16 cellular contexts compared by ENCODE assay signal in the genomic region with DNA sequence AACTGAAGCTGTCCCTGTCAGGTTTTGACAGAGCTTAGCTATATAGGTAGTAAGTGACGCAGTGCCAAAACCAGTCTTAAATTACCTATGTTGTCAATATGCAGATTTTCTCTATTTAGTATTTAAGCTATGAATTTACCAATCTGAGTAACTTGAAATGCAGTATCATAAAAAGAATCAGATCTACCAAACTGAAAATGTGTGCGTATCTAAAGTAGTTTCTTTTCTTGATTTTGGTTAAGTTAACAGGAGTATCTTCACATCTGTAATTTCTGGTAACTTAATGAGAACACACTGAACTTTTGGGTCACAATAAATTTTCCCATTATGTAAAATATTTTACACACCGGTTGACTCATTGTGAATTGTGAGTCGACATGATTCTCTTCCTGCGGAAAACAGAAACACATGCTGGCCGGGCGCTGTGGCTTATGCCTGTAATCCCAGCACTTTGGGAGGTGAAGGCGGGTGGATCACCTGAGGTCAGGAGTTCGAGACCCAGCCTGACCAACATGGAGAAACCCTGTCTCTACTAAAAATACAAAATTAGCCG. TPM values are rescaled to one million over a fixed set of nuclear protein-coding genes. Genes with fewer than 3 reads are reported as not detected.
DNase-seq lines count a peak whose midpoint lies in the region; ATAC-seq lines count a peak whose summit lies in the region.
"Had no signal": no experiment of that assay in that cellular context is flagged by ENCODE, and none has a peak within 500 bp of the region (broad histone marks: within the 10 kb centered on the region; RNA-seq: fewer than 3 reads in every experiment).

No MANE protein-coding gene starts in this region.

- DNase-seq in ELR (ENCODE audit: low read depth) (peak; percentile 59), SHP77 (lab: John Stamatoyannopoulos, UW) (no peak), NCI-H526 (lab: John Stamatoyannopoulos, UW) (no peak)
- no peak for DNase-seq in activated T-helper 2 cell treated with anti-CD3 and anti-CD28 coated beads, Interferon-gamma antibody, Interleukin-2, Interleukin-4, amounts not matched to agents 10 μg/mL and 5 μg/mL and 100 μg/mL, durations not matched to agents 14 hours and 24 hours and 36 hours (ENCODE audit: low spot score)
- peak; percentile 45 to 48 for DNase-seq in stimulated activated CD4-positive, alpha-beta T cell treated with anti-CD3 and anti-CD28 coated beads, Interleukin-2, amount 100 ng/mL, for 48 hours
- DNase-seq: effector memory CD4-positive, alpha-beta T cell; GDM1; mucosa of descending colon; NCI-H1048; NCI-H226; pancreas; spleen; substantia nigra had no signal

- H3K27ac Mint-ChIP-seq in IgD-negative memory B cell = peak overlapping the region in 2 of 3 donors; percentile 0 to 30
- peak overlapping the region; percentile 75 for H3K27ac Mint-ChIP-seq in activated T-helper 2 cell treated with anti-CD3 and anti-CD28 coated beads, Interferon-gamma antibody, Interleukin-2, Interleukin-4, amounts not matched to agents 10 μg/mL and 5 μg/mL and 100 μg/mL, durations not matched to agents 14 hours and 24 hours and 36 hours

- intact Hi-C loops in activated T-helper 2 cell treated with anti-CD3 and anti-CD28 coated beads, Interferon-gamma antibody, Interleukin-2, Interleukin-4, amounts not matched to agents 10 μg/mL and 5 μg/mL and 100 μg/mL, durations not matched to agents 14 hours and 24 hours and 36 hours (cut with micrococcal nuclease) = loop anchor here (1.0 kb wide), 4 partner anchors 9 to 61 kb away; a partner anchor contains a TSS

- H3K9me3 Mint-ChIP-seq in IgD-negative memory B cell = no peaks in the 10 kb centered on the region
- no peaks in the 10 kb centered on the region for H3K9me3 Mint-ChIP-seq in activated T-helper 2 cell treated with anti-CD3 and anti-CD28 coated beads, Interferon-gamma antibody, Interleukin-2, Interleukin-4, amounts not matched to agents 10 μg/mL and 5 μg/mL and 100 μg/mL, durations not matched to agents 14 hours and 24 hours and 36 hours

- ATAC-seq in HG03139 (IDR thresholded peaks at IDR 0.05; ENCODE audit: unreplicated experiment) = no peak
- ATAC-seq in GM21367 (IDR thresholded peaks at IDR 0.05; ENCODE audit: unreplicated experiment) = no peak
- ATAC-seq: mucosa of descending colon, pancreas had no signal

- no peaks in the 10 kb centered on the region for H3K36me3 Mint-ChIP-seq in IgD-negative memory B cell
- H3K36me3 Mint-ChIP-seq in activated T-helper 2 cell treated with anti-CD3 and anti-CD28 coated beads, Interferon-gamma antibody, Interleukin-2, Interleukin-4, amounts not matched to agents 10 μg/mL and 5 μg/mL and 100 μg/mL, durations not matched to agents 14 hours and 24 hours and 36 hours (ENCODE audit: low read depth) = peaks cover 51% of the 10 kb centered on the region

- no peaks in the 10 kb centered on the region for H3K27me3 Mint-ChIP-seq in IgD-negative memory B cell
- no peaks in the 10 kb centered on the region for H3K27me3 Mint-ChIP-seq in activated T-helper 2 cell treated with anti-CD3 and anti-CD28 coated beads, Interferon-gamma antibody, Interleukin-2, Interleukin-4, amounts not matched to agents 10 μg/mL and 5 μg/mL and 100 μg/mL, durations not matched to agents 14 hours and 24 hours and 36 hours (ENCODE audit: low read depth)

- peak overlapping the region in 2 of 4 donors; percentile 53 to 66 for H3K4me3 Mint-ChIP-seq in IgD-negative memory B cell
- no peak overlapping the region for H3K4me3 Mint-ChIP-seq in activated T-helper 2 cell treated with anti-CD3 and anti-CD28 coated beads, Interferon-gamma antibody, Interleukin-2, Interleukin-4, amounts not matched to agents 10 μg/mL and 5 μg/mL and 100 μg/mL, durations not matched to agents 14 hours and 24 hours and 36 hours (ENCODE audit: low read depth)

- H3K4me1 Mint-ChIP-seq in IgD-negative memory B cell = peaks cover 71 to 75% (median 72%) of the 10 kb centered on the region in 3 donors
- H3K4me1 Mint-ChIP-seq in activated T-helper 2 cell treated with anti-CD3 and anti-CD28 coated beads, Interferon-gamma antibody, Interleukin-2, Interleukin-4, amounts not matched to agents 10 μg/mL and 5 μg/mL and 100 μg/mL, durations not matched to agents 14 hours and 24 hours and 36 hours (ENCODE audit: low read depth) = peaks cover 59% of the 10 kb centered on the region

RNA-seq across cellular contexts. Expression of a gene that starts 45.1 kb away (rescaled TPM):
- polyA plus RNA-seq in IgD-negative memory B cell = 35.3 TPM
- 67.8 and 72.9 TPM in 2 replicates for total RNA-seq in activated T-helper 2 cell treated with anti-CD3 and anti-CD28 coated beads, Interferon-gamma antibody, Interleukin-2, Interleukin-4, amounts not matched to agents 10 μg/mL and 5 μg/mL and 100 μg/mL, durations not matched to agents 14 hours and 24 hours and 36 hours

Comparison
In these comparisons a context has a peak if more than half of its experiments do, and no peak if none do; other contexts are left out.
1. DNase-seq: peak in ELR (single experiment) and stimulated activated CD4-positive, alpha-beta T cell treated with anti-CD3 and anti-CD28 coated beads, Interleukin-2, amount 100 ng/mL, for 48 hours (2 of 2); none in activated T-helper 2 cell treated with anti-CD3 and anti-CD28 coated beads, Interferon-gamma antibody, Interleukin-2, Interleukin-4, amounts not matched to agents 10 μg/mL and 5 μg/mL and 100 μg/mL, durations not matched to agents 14 hours and 24 hours and 36 hours (single experiment), SHP77 (0 of 2) and NCI-H526 (0 of 2).